ENCODE assay signal across 8 cellular contexts in the genomic region with DNA sequence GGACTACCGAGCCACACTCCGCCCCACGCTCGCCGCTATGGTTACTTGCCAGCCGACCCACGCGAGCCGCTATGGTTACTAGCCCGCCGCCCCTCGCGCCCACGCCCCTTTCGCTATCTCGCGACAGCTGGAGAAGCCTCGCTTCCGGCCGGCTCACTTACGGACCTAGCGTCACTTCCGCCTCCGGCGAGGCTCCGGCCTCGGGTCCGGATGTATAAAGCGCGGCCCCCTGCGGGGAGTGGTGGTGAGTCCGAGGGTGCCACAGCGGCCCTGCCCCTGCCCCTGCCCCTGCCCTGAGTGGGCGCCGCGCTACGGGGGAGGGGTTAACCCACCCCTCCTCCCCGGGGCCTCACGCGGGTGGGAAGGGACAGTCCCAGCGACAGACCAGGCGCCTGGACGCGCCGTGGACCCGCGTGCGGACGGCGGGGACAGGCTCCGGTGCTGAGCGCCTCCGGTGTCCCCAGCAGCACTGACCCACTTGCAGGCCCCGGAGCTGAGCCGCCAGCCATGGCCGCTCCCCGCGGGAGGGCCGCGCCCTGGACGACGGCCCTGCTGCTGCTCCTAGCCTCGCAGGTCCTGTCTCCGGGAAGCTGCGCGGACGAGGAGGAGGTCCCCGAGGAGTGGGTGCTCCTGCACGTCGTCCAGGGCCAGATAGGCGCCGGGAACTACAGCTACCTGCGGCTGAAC. TPM values are rescaled to one million over a fixed set of nuclear protein-coding genes. Genes with fewer than 3 reads are reported as not detected.
A peak's percentile ranks its signal among the peaks of the same experiment; 100 is the strongest.
DNase-seq lines count a peak whose midpoint lies in the region; TF ChIP-seq lines count a peak whose summit lies in the region.

A gene (plus strand): TSS at position 174 of the 687 bp plus-strand sequence. CDS start 334 bp downstream, at position 508.
A gene (minus strand): TSS at position 77 of the 687 bp plus-strand sequence. CDS start 13,024 bp downstream, outside the sequence.

- H3K27ac Mint-ChIP-seq in activated naive CD4-positive, alpha-beta T cell treated with anti-CD3 and anti-CD28 coated beads, Interleukin-2, amount 10 ng/mL, durations not matched to agents 7 days and 5 days: peak within 1 kb of the TSS; percentile 91

- peaks cover 49% of the 10 kb centered on the region for H3K4me1 Mint-ChIP-seq in activated naive CD4-positive, alpha-beta T cell treated with anti-CD3 and anti-CD28 coated beads, Interleukin-2, amount 10 ng/mL, durations not matched to agents 7 days and 5 days

- no peaks in the 10 kb centered on the region for H3K9me3 ChIP-seq in suprapubic skin

- H3K4me3 ChIP-seq in HFF-Myc (replicated peaks; ENCODE audit: low read depth, low read length) (peak within 1 kb of the TSS; percentile 79), suprapubic skin (peak within 1 kb of the TSS; percentile 80)

- WGBS in suprapubic skin: 0% methylated on average over 2 of the region's 73 CpGs

- DNase-seq in GM04503 (ENCODE audit: low read depth): peak; percentile 72
- DNase-seq in HFF-Myc (ENCODE audit: extremely low read depth, low read depth): peak; percentile 84
- peak; percentile 97 for DNase-seq in NAMALWA (ENCODE audit: low spot score)
- peak; percentile 95 for DNase-seq in SK-N-DZ (ENCODE audit: low spot score)
- peak; percentile 98 for DNase-seq in activated naive CD4-positive, alpha-beta T cell treated with anti-CD3 and anti-CD28 coated beads, Interleukin-2, amount 10 ng/mL, durations not matched to agents 7 days and 5 days
- DNase-seq in germinal center (ENCODE audit: low spot score): peak; percentile 93
- peak; percentile 62 to 97 (median 90) for DNase-seq in nucleus accumbens (lab: John Stamatoyannopoulos, UW)
- peak; percentile 98 for DNase-seq in suprapubic skin (ENCODE audit: low spot score in 2 of 2)

- no peak for TF ChIP-seq EP300 in suprapubic skin (IDR thresholded peaks at IDR 0.05)

- peaks cover 46% of the 10 kb centered on the region for H3K4me1 ChIP-seq in suprapubic skin

- peak; percentile 80 to 94 for TF ChIP-seq POLR2A in suprapubic skin (IDR thresholded peaks at IDR 0.05)

- TF ChIP-seq CTCF in HFF-Myc (IDR thresholded peaks at IDR 0.05; ENCODE audit: low read depth, low read length, missing control alignments) (no peak), suprapubic skin (IDR thresholded peaks at IDR 0.05) (no peak)

- H3K27me3 Mint-ChIP-seq in activated naive CD4-positive, alpha-beta T cell treated with anti-CD3 and anti-CD28 coated beads, Interleukin-2, amount 10 ng/mL, durations not matched to agents 7 days and 5 days: no peaks in the 10 kb centered on the region

- H3K36me3 ChIP-seq in suprapubic skin: no peaks in the 10 kb centered on the region

- CTCF ChIA-PET in activated naive CD4-positive, alpha-beta T cell treated with anti-CD3 and anti-CD28 coated beads, Interleukin-2, amount 10 ng/mL, durations not matched to agents 7 days and 5 days (lab: Charles Lee): interaction anchor here (0.6 to 1.7 kb wide), 3 partner anchors 10 to 1134 kb away, joined by 3 to 5 read pairs (median 3); no protein-coding TSS in a partner anchor

- peak within 1 kb of the TSS; percentile 91 for H3K27ac ChIP-seq in suprapubic skin

- no peaks in the 10 kb centered on the region for H3K27me3 ChIP-seq in suprapubic skin

- peaks cover 27% of the 10 kb centered on the region for H3K36me3 Mint-ChIP-seq in activated naive CD4-positive, alpha-beta T cell treated with anti-CD3 and anti-CD28 coated beads, Interleukin-2, amount 10 ng/mL, durations not matched to agents 7 days and 5 days

- peak within 1 kb of the TSS; percentile 82 for H3K4me3 Mint-ChIP-seq in activated naive CD4-positive, alpha-beta T cell treated with anti-CD3 and anti-CD28 coated beads, Interleukin-2, amount 10 ng/mL, durations not matched to agents 7 days and 5 days

- peaks cover 2% of the 10 kb centered on the region for H3K9me3 Mint-ChIP-seq in activated naive CD4-positive, alpha-beta T cell treated with anti-CD3 and anti-CD28 coated beads, Interleukin-2, amount 10 ng/mL, durations not matched to agents 7 days and 5 days

RNA-seq across cellular contexts. Expression of the first gene that starts in this region (rescaled TPM):
- 22.5 and 26.0 TPM in 2 replicates for polyA plus RNA-seq in SK-N-DZ (2014; cell fraction: cytosol; rRNA removed)
- polyA plus RNA-seq in SK-N-DZ (2014; cell fraction: nucleus; rRNA removed): 13.5 and 23.1 TPM in 2 replicates
- total RNA-seq in suprapubic skin: 10 to 100 TPM; 19.4 to 23.1 (median 20.1) TPM

RNA-seq across cellular contexts. Expression of the second gene that starts in this region (rescaled TPM):
- 19.1 and 37.3 TPM in 2 replicates for polyA plus RNA-seq in SK-N-DZ (2014; cell fraction: cytosol; rRNA removed)
- 350 and 559 TPM in 2 replicates for polyA plus RNA-seq in SK-N-DZ (2014; cell fraction: nucleus; rRNA removed)
- 10 to 100 TPM; 17.3 to 59.4 (median 26.6) TPM for total RNA-seq in suprapubic skin

Comparison
In these comparisons a context has a peak if more than half of its experiments do, and no peak if none do; other contexts are left out.
1. Peak in every context shown above with its lines: DNase-seq, H3K4me3 ChIP-seq and H3K27ac ChIP-seq.